In the genomic region with DNA sequence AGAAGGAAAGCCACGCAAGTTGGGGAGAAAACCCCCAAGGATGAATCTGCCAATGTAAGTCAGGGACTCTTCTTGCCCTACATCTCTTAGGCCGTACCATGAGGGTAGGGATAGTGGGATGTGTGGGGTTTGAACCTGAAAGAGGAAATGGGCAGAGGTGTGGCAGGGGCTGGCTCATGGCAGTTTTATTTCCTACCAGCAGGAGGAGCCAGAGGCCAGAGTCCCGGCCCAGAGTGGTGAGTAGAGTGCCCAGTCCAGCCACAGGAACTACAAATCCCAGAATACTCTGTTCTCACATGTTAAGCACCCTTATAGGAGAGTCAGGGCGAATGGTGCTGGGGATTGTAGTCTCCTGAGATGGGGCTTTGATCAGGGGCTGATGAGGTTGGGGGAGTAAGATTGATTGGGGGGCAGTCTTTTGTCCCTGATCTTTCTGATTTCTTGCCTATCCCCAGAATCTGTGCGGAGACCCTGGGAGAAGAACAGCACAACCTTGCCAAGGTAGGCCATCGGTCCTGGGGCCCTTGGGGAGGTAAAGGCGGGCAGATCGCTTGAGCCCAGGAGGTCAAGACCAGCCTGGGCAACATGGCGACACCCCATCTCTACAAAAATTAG, we compare ENCODE assay signal across 8 cellular contexts. TPM values are rescaled to one million over a fixed set of nuclear protein-coding genes. Genes with fewer than 3 reads are reported as not detected.
DNase-seq lines count a peak whose midpoint lies in the region; ATAC-seq and TF ChIP-seq lines count a peak whose summit lies in the region.

No MANE protein-coding gene starts in this region.

- no peaks in the 10 kb centered on the region for H3K27me3 ChIP-seq in ovary
- no peaks in the 10 kb centered on the region for H3K27me3 ChIP-seq in uterus

- peak; percentile 97 for ATAC-seq in SK-N-SH treated with all-trans-retinoic acid at 6 μM for 48 hours

- H3K36me3 ChIP-seq in HEK293 (ENCODE audit: control insufficient read depth in 2 of 2, insufficient read depth in 1 of 2, low read length in 2 of 2) (peaks cover 14 to 40% of the 10 kb centered on the region in 2 experiments; a peak in 2 of 3 replicates), ovary (no peaks in the 10 kb centered on the region), uterus (no peaks in the 10 kb centered on the region)

- no peaks in the 10 kb centered on the region for H3K9me3 ChIP-seq in HEK293 (ENCODE audit: control insufficient read depth, insufficient read depth, low read depth, low read length)
- H3K9me3 ChIP-seq in ovary, result no peaks in the 10 kb centered on the region
- H3K9me3 ChIP-seq in uterus, result no peaks in the 10 kb centered on the region

- peaks cover 22% of the 10 kb centered on the region for H3K4me1 Mint-ChIP-seq in activated naive CD4-positive, alpha-beta T cell treated with anti-CD3 and anti-CD28 coated beads, Interleukin-2, amount 10 ng/mL, durations not matched to agents 7 days and 5 days

- H3K27ac Mint-ChIP-seq in activated naive CD4-positive, alpha-beta T cell treated with anti-CD3 and anti-CD28 coated beads, Interleukin-2, amount 10 ng/mL, durations not matched to agents 7 days and 5 days, result peak overlapping the region; percentile 64

- H3K9me3 Mint-ChIP-seq in activated naive CD4-positive, alpha-beta T cell treated with anti-CD3 and anti-CD28 coated beads, Interleukin-2, amount 10 ng/mL, durations not matched to agents 7 days and 5 days, result no peaks in the 10 kb centered on the region

- peaks cover 7% of the 10 kb centered on the region for H3K27me3 Mint-ChIP-seq in activated naive CD4-positive, alpha-beta T cell treated with anti-CD3 and anti-CD28 coated beads, Interleukin-2, amount 10 ng/mL, durations not matched to agents 7 days and 5 days

- WGBS in ovary, 3 donors, result 66 to 71% (median 68%) methylated on average over 9 of the region's 9 CpGs

- H3K27ac ChIP-seq in HEK293 (ENCODE audit: extremely low read depth, low read depth, low read length) (no peak overlapping the region), ovary (no peak overlapping the region), uterus (no peak overlapping the region)

- POLR2A ChIA-PET in HEK293 (lab: Yijun Ruan, JAX), result no interaction called here

- DNase-seq in ELF-1 (ENCODE audit: low read depth, low spot score), result peak; percentile 93
- DNase-seq in NCI-H128 (lab: John Stamatoyannopoulos, UW; ENCODE audit: unreplicated experiment), result peak; percentile 41
- DNase-seq in activated naive CD4-positive, alpha-beta T cell treated with anti-CD3 and anti-CD28 coated beads, Interleukin-2, amount 10 ng/mL, durations not matched to agents 7 days and 5 days, result peak; percentile 81
- peak; percentile 88 for DNase-seq in germinal center (ENCODE audit: low spot score)
- peak; percentile 74 to 86 (median 81) for DNase-seq in ovary
- peak; percentile 78 to 84 for DNase-seq in uterus

- TF ChIP-seq CTCF in HEK293 (tag by site-specific recombination; IDR thresholded peaks at IDR 0.05), result peak; percentile 89
- TF ChIP-seq CTCF in ovary (IDR thresholded peaks at IDR 0.05), result peak; percentile 86 to 92 (median 91)
- TF ChIP-seq CTCF in uterus (IDR thresholded peaks at IDR 0.05), result peak; percentile 89 to 97 (median 91)

- TF ChIP-seq EP300 in ovary (IDR thresholded peaks at IDR 0.05), result no peak

- H3K4me3 Mint-ChIP-seq in activated naive CD4-positive, alpha-beta T cell treated with anti-CD3 and anti-CD28 coated beads, Interleukin-2, amount 10 ng/mL, durations not matched to agents 7 days and 5 days, result no peak overlapping the region

- peaks cover 42% of the 10 kb centered on the region for H3K36me3 Mint-ChIP-seq in activated naive CD4-positive, alpha-beta T cell treated with anti-CD3 and anti-CD28 coated beads, Interleukin-2, amount 10 ng/mL, durations not matched to agents 7 days and 5 days

- CTCF ChIA-PET in HEK293 (lab: Yijun Ruan, JAX), result interaction anchor here (0.6 to 7.6 kb wide), 5 partner anchors 20 to 119 kb away, joined by 3 to 40 read pairs (median 5); no protein-coding TSS in a partner anchor
- CTCF ChIA-PET in activated naive CD4-positive, alpha-beta T cell treated with anti-CD3 and anti-CD28 coated beads, Interleukin-2, amount 10 ng/mL, durations not matched to agents 7 days and 5 days (lab: Charles Lee), result interaction anchor here (0.7 to 2.7 kb wide), 6 partner anchors 24 to 185 kb away, joined by 3 to 14 read pairs (median 4); no protein-coding TSS in a partner anchor

- no peak overlapping the region for H3K4me3 ChIP-seq in HEK293 (ENCODE audit: low read depth, low read length)
- no peak overlapping the region for H3K4me3 ChIP-seq in ovary
- H3K4me3 ChIP-seq in uterus, result no peak overlapping the region

- TF ChIP-seq POLR2A in ovary (IDR thresholded peaks at IDR 0.05) (no peak), uterus (IDR thresholded peaks at IDR 0.05) (no peak)

- intact Hi-C loops in ovary (cut with DNase I) (loop anchor here (2.0 to 10.0 kb wide), 6 partner anchors 51 to 169 kb away; a partner anchor contains a TSS), uterus (cut with DNase I; ENCODE audit: low total_unique reads) (loop anchor here (5.0 kb wide), 1 partner anchor 119 kb away; no protein-coding TSS in a partner anchor)

- H3K4me1 ChIP-seq in HEK293 (ENCODE audit: control insufficient read depth, insufficient read depth, low read length) (no peaks in the 10 kb centered on the region), ovary (ENCODE audit: insufficient read depth) (peaks cover 2% of the 10 kb centered on the region), uterus (peaks cover 0 to under 1% of the 10 kb centered on the region in 2 donors)

TF ChIP-seq in HEK293, 187 proteins besides CTCF, POLR2A, EP300 and RAD21 (continues in another document):
- peak; percentile 39; the same call in 1 of the 2 replicates for TF ChIP-seq SP3 (tag by site-specific recombination; IDR thresholded peaks at IDR 0.05)
- TF ChIP-seq KLF1 (tag by site-specific recombination; IDR thresholded peaks at IDR 0.05), result 0 out of 2 replicates have a peak, but pooled peaks have one; percentile 20
- peak; percentile 65 for TF ChIP-seq KLF8 (tag by site-specific recombination; IDR thresholded peaks at IDR 0.05)
- TF ChIP-seq, protein P1, sequence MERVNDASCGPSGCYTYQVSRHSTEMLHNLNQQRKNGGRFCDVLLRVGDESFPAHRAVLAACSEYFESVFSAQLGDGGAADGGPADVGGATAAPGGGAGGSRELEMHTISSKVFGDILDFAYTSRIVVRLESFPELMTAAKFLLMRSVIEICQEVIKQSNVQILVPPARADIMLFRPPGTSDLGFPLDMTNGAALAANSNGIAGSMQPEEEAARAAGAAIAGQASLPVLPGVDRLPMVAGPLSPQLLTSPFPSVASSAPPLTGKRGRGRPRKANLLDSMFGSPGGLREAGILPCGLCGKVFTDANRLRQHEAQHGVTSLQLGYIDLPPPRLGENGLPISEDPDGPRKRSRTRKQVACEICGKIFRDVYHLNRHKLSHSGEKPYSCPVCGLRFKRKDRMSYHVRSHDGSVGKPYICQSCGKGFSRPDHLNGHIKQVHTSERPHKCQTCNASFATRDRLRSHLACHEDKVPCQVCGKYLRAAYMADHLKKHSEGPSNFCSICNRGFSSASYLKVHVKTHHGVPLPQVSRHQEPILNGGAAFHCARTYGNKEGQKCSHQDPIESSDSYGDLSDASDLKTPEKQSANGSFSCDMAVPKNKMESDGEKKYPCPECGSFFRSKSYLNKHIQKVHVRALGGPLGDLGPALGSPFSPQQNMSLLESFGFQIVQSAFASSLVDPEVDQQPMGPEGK (tag by site-specific recombination; IDR thresholded peaks at IDR 0.05), result 0 out of 2 replicates have a peak, but pooled peaks have one; percentile 10
- peak; percentile 93 for TF ChIP-seq ZNF76 (tag by site-specific recombination; IDR thresholded peaks at IDR 0.05; ENCODE audit: borderline replicate concordance, low read depth)

TF ChIP-seq in SK-N-SH treated with all-trans-retinoic acid at 6 μM for 48 hours, 23 proteins besides CTCF, POLR2A, EP300 and RAD21 (continues in another document):
- TF ChIP-seq BACH2 (CRISPR knock-in tag; IDR thresholded peaks at IDR 0.05; ENCODE audit: borderline replicate concordance) (no peak), PPARA (CRISPR knock-in tag; IDR thresholded peaks at IDR 0.05; ENCODE audit: borderline replicate concordance) (no peak), ZC3H10 (CRISPR knock-in tag; IDR thresholded peaks at IDR 0.05) (no peak), ZFP30 (CRISPR knock-in tag; IDR thresholded peaks at IDR 0.05) (no peak), ISL1 (CRISPR knock-in tag; IDR thresholded peaks at IDR 0.05) (no peak), ARNTL (CRISPR knock-in tag; IDR thresholded peaks at IDR 0.05; ENCODE audit: borderline replicate concordance, low read depth) (no peak), ESRRG (CRISPR knock-in tag; IDR thresholded peaks at IDR 0.05) (no peak), TOX (CRISPR knock-in tag; IDR thresholded peaks at IDR 0.05; ENCODE audit: borderline replicate concordance) (no peak), CSDC2 (CRISPR knock-in tag; IDR thresholded peaks at IDR 0.05) (no peak)
- TF ChIP-seq, protein P2, sequence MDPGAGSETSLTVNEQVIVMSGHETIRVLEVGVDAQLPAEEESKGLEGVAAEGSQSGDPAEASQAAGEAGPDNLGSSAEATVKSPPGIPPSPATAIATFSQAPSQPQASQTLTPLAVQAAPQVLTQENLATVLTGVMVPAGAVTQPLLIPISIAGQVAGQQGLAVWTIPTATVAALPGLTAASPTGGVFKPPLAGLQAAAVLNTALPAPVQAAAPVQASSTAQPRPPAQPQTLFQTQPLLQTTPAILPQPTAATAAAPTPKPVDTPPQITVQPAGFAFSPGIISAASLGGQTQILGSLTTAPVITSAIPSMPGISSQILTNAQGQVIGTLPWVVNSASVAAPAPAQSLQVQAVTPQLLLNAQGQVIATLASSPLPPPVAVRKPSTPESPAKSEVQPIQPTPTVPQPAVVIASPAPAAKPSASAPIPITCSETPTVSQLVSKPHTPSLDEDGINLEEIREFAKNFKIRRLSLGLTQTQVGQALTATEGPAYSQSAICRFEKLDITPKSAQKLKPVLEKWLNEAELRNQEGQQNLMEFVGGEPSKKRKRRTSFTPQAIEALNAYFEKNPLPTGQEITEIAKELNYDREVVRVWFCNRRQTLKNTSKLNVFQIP (CRISPR knock-in tag; IDR thresholded peaks at IDR 0.05; ENCODE audit: borderline replicate concordance, low read depth), result no peak

RNA-seq across cellular contexts. Expression of a gene that starts 16.5 kb away (rescaled TPM):
- total RNA-seq in ovary (10 to 100 TPM; 15.7 to 83.2 (median 58.2) TPM), uterus (100 to 1,000 TPM in 1 of 4 donors, 10 to 100 TPM in 3; 21.5 to 157 (median 38.3) TPM)
- polyA plus RNA-seq in ovary, result 10 to 100 TPM; 23.9 to 48.4 TPM

RNA-seq across cellular contexts. Expression of a gene that starts 25.5 kb away (rescaled TPM):
- total RNA-seq in ovary (1 to 10 TPM in 3 of 7 donors, under 1 TPM in 3, not detected in 1; 0.40 to 1.7 (median 1.0) TPM), uterus (10 to 100 TPM in 1 of 4 donors, not detected in 3; 42.5 TPM)
- under 1 TPM; 0.21 to 0.93 TPM for polyA plus RNA-seq in ovary

RNA-seq across cellular contexts. Expression of a gene that starts 26.9 kb away (rescaled TPM):
- 1 to 10 TPM in 5 of 7 donors, under 1 TPM in 2; 0.63 to 4.7 (median 2.5) TPM for total RNA-seq in ovary
- polyA plus RNA-seq in ovary, result 1 to 10 TPM; 3.0 to 5.0 TPM
- total RNA-seq in uterus, result 1 to 10 TPM in 3 of 4 donors, not detected in 1; 5.9 to 9.0 (median 7.0) TPM

RNA-seq across cellular contexts. Expression of a gene that starts 56.0 kb away (rescaled TPM):
- total RNA-seq in ovary (100 to 1,000 TPM in 3 of 7 donors, 10 to 100 TPM in 2, 1 to 10 TPM in 2; 2.9 to 295 (median 44.3) TPM), uterus (10 to 100 TPM in 2 of 4 donors, 1 to 10 TPM in 1, not detected in 1; 8.1 to 52.1 (median 28.6) TPM)
- polyA plus RNA-seq in ovary, result 100 to 1,000 TPM in 1 of 2 donors, 1 to 10 TPM in 1; 4.9 to 142 TPM

Comparison
In these comparisons a context has a peak if more than half of its experiments do, and no peak if none do; other contexts are left out.
1. DNase-seq: peak in every context shown above with its lines; median percentile 93 in ELF-1; 88 in germinal center; 81 in activated naive CD4-positive, alpha-beta T cell treated with anti-CD3 and anti-CD28 coated beads, Interleukin-2, amount 10 ng/mL, durations not matched to agents 7 days and 5 days; 81 in ovary; 81 in uterus; 41 in NCI-H128.